9 cellular contexts compared by ENCODE assay signal in the genomic region with DNA sequence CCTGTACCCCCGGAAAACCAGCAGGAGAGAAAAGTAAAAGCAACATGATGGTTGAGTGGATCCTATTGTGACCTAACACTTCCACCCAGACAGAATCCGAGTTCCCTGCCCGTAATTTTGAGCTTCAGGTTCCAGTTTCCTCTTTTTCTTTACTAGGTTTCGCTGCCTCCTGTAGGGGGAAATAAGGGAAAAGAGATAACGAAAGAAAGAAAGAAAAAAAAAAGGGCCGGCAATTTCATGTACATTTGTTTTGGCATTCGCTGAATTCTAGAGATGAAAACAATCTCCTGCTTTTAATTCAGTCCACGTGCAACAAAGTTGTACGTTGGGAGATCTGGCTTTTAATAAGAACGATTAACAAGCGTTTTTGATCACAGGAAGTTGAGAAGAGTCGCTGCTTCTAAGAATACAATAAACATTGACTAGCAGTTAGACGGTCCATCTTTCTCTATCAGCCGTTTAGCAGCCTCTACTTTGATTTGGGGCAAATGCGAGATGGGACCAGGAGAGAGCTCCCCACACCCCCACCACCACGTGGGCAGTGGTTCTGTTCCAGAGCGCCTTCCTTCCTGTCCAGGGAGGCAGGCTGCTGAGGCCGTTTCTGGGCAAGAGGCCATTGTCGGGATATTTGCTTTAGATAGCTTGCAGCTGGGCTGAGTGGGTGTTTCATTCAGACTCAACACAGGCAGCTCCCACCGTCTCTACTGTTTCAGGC.
A peak's percentile ranks its signal among the peaks of the same experiment; 100 is the strongest.
DNase-seq lines count a peak whose midpoint lies in the region; ATAC-seq, FAIRE-seq and TF ChIP-seq lines count a peak whose summit lies in the region.
"Had no signal": no experiment of that assay in that cellular context is flagged by ENCODE, and none has a peak within 500 bp of the region (broad histone marks: within the 10 kb centered on the region; RNA-seq: fewer than 3 reads in every experiment).

No MANE protein-coding gene starts in this region.

- DNase-seq in GM12892 (ENCODE audit: insufficient read length): no peak
- DNase-seq in RPMI8226: peak; percentile 84
- DNase-seq in coronary artery (ENCODE audit: low spot score): peak; percentile 85
- peak; percentile 59 for DNase-seq in midbrain (lab: John Stamatoyannopoulos, UW)
- DNase-seq in SK-N-DZ (ENCODE audit: low spot score): no peak

- H3K27ac ChIP-seq in coronary artery (peak overlapping the region; percentile 8 to 81), thymus (ENCODE audit: low read depth) (peak overlapping the region; percentile 37)
- H3K27ac ChIP-seq: SK-N-MC had no signal

- peak; percentile 24 for FAIRE-seq in GM12892 (lab: Jason Lieb, UNC)

- no peaks in the 10 kb centered on the region for H3K27me3 ChIP-seq in thymus (ENCODE audit: control insufficient read depth, insufficient read depth)

- ATAC-seq in GM21737 (IDR thresholded peaks at IDR 0.05; ENCODE audit: unreplicated experiment): no peak
- ATAC-seq in GM21786 (IDR thresholded peaks at IDR 0.05; ENCODE audit: unreplicated experiment): no peak

- no peak for TF ChIP-seq POLR2A in GM12892 (IDR thresholded peaks at IDR 0.05; ENCODE audit: low read depth, low read length)

- peak overlapping the region; percentile 57 for H3K4me3 ChIP-seq in coronary artery
- peak overlapping the region; percentile 47 for H3K4me3 ChIP-seq in thymus (ENCODE audit: low read length)
- H3K4me3 ChIP-seq: SK-N-MC had no signal

- no peak for TF ChIP-seq CTCF in coronary artery (IDR thresholded peaks at IDR 0.05)

- H3K4me1 ChIP-seq in thymus (ENCODE audit: control insufficient read depth, insufficient read depth, low read length): peaks cover 12% of the 10 kb centered on the region

- H3K36me3 ChIP-seq in thymus (ENCODE audit: control insufficient read depth, insufficient read depth): no peaks in the 10 kb centered on the region

- WGBS in thymus: 10% methylated on average over 20 of the region's 20 CpGs

- no peaks in the 10 kb centered on the region for H3K9me3 ChIP-seq in thymus (ENCODE audit: control insufficient read depth)

Comparison
In these comparisons a context has a peak if more than half of its experiments do, and no peak if none do; other contexts are left out.
1. DNase-seq: peak in RPMI8226 (single experiment), coronary artery (single experiment) and midbrain (single experiment); none in GM12892 (single experiment) and SK-N-DZ (single experiment).